In the genomic region with DNA sequence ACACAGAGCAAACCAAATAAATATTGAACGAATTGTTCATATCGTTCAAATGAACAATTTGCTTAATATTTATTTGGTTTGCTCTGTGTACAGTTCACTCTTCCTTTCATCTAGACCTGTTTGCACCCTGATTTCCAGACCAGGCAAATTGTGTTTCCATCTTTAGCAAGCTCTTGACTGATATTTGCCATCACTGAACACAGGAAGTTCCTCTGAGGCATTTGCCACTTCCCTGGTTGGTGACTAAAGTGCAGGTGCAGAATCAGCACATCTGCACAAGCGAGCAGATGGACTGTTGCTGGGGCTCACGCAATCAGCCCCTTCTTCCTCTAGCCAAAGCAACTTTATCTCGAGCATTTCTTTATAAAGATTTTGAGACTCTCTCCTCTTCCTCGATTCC, we compare ENCODE assay signal across 8 cellular contexts.
A peak's percentile ranks its signal among the peaks of the same experiment; 100 is the strongest.
DNase-seq lines count a peak whose midpoint lies in the region; ATAC-seq and TF ChIP-seq lines count a peak whose summit lies in the region.

No MANE protein-coding gene starts in this region.

- POLR2A ChIA-PET in activated CD4-positive, alpha-beta T cell treated with anti-CD3 and anti-CD28 coated beads for 36 hours (lab: Charles Lee), result no interaction called here

- peaks cover 24% of the 10 kb centered on the region for H3K4me1 Mint-ChIP-seq in activated CD4-positive, alpha-beta T cell treated with anti-CD3 and anti-CD28 coated beads for 36 hours
- H3K4me1 Mint-ChIP-seq in memory B cell (peaks cover 44% of the 10 kb centered on the region), type B pancreatic cell (ENCODE audit: unreplicated experiment) (peaks cover 22% of the 10 kb centered on the region)

- H3K9me3 Mint-ChIP-seq in activated CD4-positive, alpha-beta T cell treated with anti-CD3 and anti-CD28 coated beads for 36 hours (ENCODE audit: low read depth), result no peaks in the 10 kb centered on the region
- H3K9me3 Mint-ChIP-seq in memory B cell (no peaks in the 10 kb centered on the region), type B pancreatic cell (no peaks in the 10 kb centered on the region)

- no peaks in the 10 kb centered on the region for H3K36me3 Mint-ChIP-seq in activated CD4-positive, alpha-beta T cell treated with anti-CD3 and anti-CD28 coated beads for 36 hours (ENCODE audit: low read depth)
- peaks cover 19% of the 10 kb centered on the region for H3K36me3 Mint-ChIP-seq in memory B cell
- H3K36me3 Mint-ChIP-seq in type B pancreatic cell, result peaks cover 4% of the 10 kb centered on the region

- ATAC-seq in activated CD4-positive, alpha-beta T cell treated with anti-CD3 and anti-CD28 coated beads for 36 hours, result peak; percentile 88
- ATAC-seq in HG02678 (IDR thresholded peaks at IDR 0.05; ENCODE audit: unreplicated experiment) (peak; percentile 89), memory B cell (ENCODE audit: low read depth) (peak; percentile 99), left colon (no peak)

- H3K27ac Mint-ChIP-seq in activated CD4-positive, alpha-beta T cell treated with anti-CD3 and anti-CD28 coated beads for 36 hours, result no peak overlapping the region
- peak overlapping the region; percentile 59 for H3K27ac Mint-ChIP-seq in memory B cell
- H3K27ac Mint-ChIP-seq in type B pancreatic cell, result no peak overlapping the region

- H3K27me3 Mint-ChIP-seq in activated CD4-positive, alpha-beta T cell treated with anti-CD3 and anti-CD28 coated beads for 36 hours, result no peaks in the 10 kb centered on the region
- H3K27me3 Mint-ChIP-seq in memory B cell (no peaks in the 10 kb centered on the region), type B pancreatic cell (no peaks in the 10 kb centered on the region)

- H3K4me3 Mint-ChIP-seq in activated CD4-positive, alpha-beta T cell treated with anti-CD3 and anti-CD28 coated beads for 36 hours, result no peak overlapping the region
- H3K4me3 Mint-ChIP-seq in memory B cell (peak overlapping the region; percentile 53), type B pancreatic cell (no peak overlapping the region)

- intact Hi-C loops in activated CD4-positive, alpha-beta T cell treated with anti-CD3 and anti-CD28 coated beads for 36 hours (cut with DNase I, micrococcal nuclease), result no loop called here
- intact Hi-C loops in left colon (cut with DNase I, micrococcal nuclease), result no loop called here

- DNase-seq in activated CD4-positive, alpha-beta T cell treated with anti-CD3 and anti-CD28 coated beads for 36 hours, result peak; percentile 52
- DNase-seq in activated CD4-positive, alpha-beta T cell treated with anti-CD3 and anti-CD28 coated beads for 1 hour, result no peak
- DNase-seq in NCI-H774 (lab: John Stamatoyannopoulos, UW) (peak; percentile 29), memory B cell (ENCODE audit: low spot score in 2 of 2) (peak in 1 of 2 donors; percentile 26), left colon (no peak), type B pancreatic cell (ENCODE audit: extremely low spot score, unreplicated experiment) (no peak), DMS79 treated with DMSO at 0.1 percent for 48 hours (lab: John Stamatoyannopoulos, UW) (no peak)

- TF ChIP-seq CTCF in type B pancreatic cell (conservative IDR thresholded peaks at IDR 0.05), result no peak

- CTCF ChIA-PET in activated CD4-positive, alpha-beta T cell treated with anti-CD3 and anti-CD28 coated beads for 36 hours (lab: Charles Lee), result interaction anchor here (0.6 kb wide), 1 partner anchor 765 kb away, joined by 4 read pairs; no protein-coding TSS in a partner anchor

Comparison
In these comparisons a context has a peak if more than half of its experiments do, and no peak if none do; other contexts are left out.
1. DNase-seq: peak in activated CD4-positive, alpha-beta T cell treated with anti-CD3 and anti-CD28 coated beads for 36 hours (single experiment) and NCI-H774 (single experiment); none in activated CD4-positive, alpha-beta T cell treated with anti-CD3 and anti-CD28 coated beads for 1 hour (single experiment), left colon (0 of 2), type B pancreatic cell (single experiment) and DMS79 treated with DMSO at 0.1 percent for 48 hours (single experiment).